Comparison of ENCODE assay signal across 25 cellular contexts in the genomic region with DNA sequence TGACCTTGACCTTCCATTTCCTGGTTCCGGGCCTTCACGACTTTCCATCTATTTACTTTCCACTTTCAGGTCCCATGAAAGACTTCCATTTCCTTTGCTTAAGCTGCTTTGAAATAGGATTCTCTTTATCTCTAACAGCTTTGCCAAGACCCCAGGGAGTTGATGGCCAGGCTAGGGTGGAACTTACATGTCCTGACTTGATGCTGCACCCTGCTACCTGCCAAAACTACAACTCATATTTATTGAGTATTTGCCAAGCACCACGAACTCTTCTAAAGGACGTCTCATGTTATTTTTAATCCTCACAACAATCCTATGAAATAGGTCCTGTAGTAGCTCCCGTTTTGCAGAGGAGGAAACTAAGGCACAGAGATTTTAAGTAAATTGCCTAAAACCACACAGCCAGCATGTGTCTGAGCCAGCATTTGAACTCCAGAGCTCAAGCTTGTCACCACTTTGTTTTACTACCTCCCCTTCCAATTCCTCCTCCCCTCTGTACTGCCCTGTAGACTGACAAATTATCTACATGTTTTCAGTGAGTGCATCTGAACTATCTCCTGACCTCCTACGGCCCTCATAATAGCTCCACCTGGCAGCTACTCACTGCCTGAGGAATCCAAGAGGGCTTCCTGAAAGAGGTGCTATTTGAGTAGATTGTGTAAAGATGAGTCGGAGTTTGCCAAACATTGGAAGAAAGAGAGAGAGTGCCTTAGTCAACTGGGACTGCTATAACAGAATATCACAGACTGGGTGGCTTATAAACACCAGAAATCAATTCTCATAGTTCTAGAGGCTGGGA. TPM values are rescaled to one million over a fixed set of nuclear protein-coding genes. Genes with fewer than 3 reads are reported as not detected.
DNase-seq lines count a peak whose midpoint lies in the region; ATAC-seq, FAIRE-seq and TF ChIP-seq lines count a peak whose summit lies in the region.
"Had no signal": no experiment of that assay in that cellular context is flagged by ENCODE, and none has a peak within 500 bp of the region (broad histone marks: within the 10 kb centered on the region; RNA-seq: fewer than 3 reads in every experiment).

No MANE protein-coding gene starts in this region.

- no peak for TF ChIP-seq RAD21 in A549 (conservative IDR thresholded peaks at IDR 0.05 in 1 of 2, IDR thresholded peaks at IDR 0.05 in 1 of 2)

- POLR2A ChIA-PET in A549 (lab: Yijun Ruan, JAX) = no interaction called here
- POLR2A ChIA-PET in RWPE1 (lab: Yijun Ruan, JAX; ENCODE audit: low non-redundant PET) = no interaction called here

- WGBS in A549 (ENCODE audit: missing lambda C conversion rate) = 44% methylated on average over 7 of the region's 7 CpGs

- ATAC-seq in A549 = no peak
- no peak for ATAC-seq in HG02642 (IDR thresholded peaks at IDR 0.05; ENCODE audit: poor library complexity, unreplicated experiment)
- ATAC-seq in GM19395 (IDR thresholded peaks at IDR 0.05; ENCODE audit: unreplicated experiment) = no peak
- ATAC-seq: Right ventricle myocardium inferior had no signal

- no peak for TF ChIP-seq EP300 in A549 (IDR thresholded peaks at IDR 0.05)

- TF ChIP-seq CTCF in A549 (IDR thresholded peaks at IDR 0.05) (no peak), RWPE1 (conservative IDR thresholded peaks at IDR 0.05; ENCODE audit: low read depth) (no peak), fibroblast of the aortic adventitia (IDR thresholded peaks at IDR 0.05; ENCODE audit: insufficient read depth, low read length) (no peak)

- H3K4me3 ChIP-seq in A549 (no peak overlapping the region), fibroblast of the aortic adventitia (ENCODE audit: low read depth, low read length) (no peak overlapping the region)
- H3K4me3 ChIP-seq: BLaER1 treated with 17β-estradiol and CSF1 and Interleukin-3, amounts not matched to agents 10 nM and 100 nM; SJSA1 had no signal

- no peaks in the 10 kb centered on the region for H3K9me3 ChIP-seq in A549
- H3K9me3 ChIP-seq: SJSA1 had no signal

- no peaks in the 10 kb centered on the region for H3K4me1 ChIP-seq in A549

- no peak for FAIRE-seq in A549 (lab: Jason Lieb, UNC)
- FAIRE-seq: A204.1, D721Med, G401.6, H1, RCC 7860 had no signal

- H3K4me2 ChIP-seq in A549 = no peak overlapping the region

- H3K27ac ChIP-seq in A549 = no peak overlapping the region
- H3K27ac ChIP-seq in RWPE1 = no peak overlapping the region
- H3K27ac ChIP-seq: BLaER1 treated with 17β-estradiol and CSF1 and Interleukin-3, amounts not matched to agents 10 nM and 100 nM; SJSA1 had no signal

- TF ChIP-seq POLR2A in A549 (IDR thresholded peaks at IDR 0.05; ENCODE audit: low read length) = no peak

- intact Hi-C loops in posterior vena cava (cut with DNase I) = loop anchor here in 1 of 2 donors (10.0 kb wide), 1 partner anchor 102 kb away; no protein-coding TSS in a partner anchor

- DNase-seq in A549 (ENCODE audit: low read depth in 1 of 2, low spot score in 1 of 2) (no peak), HPDE6-E6E7 (ENCODE audit: extremely low spot score) (peak; percentile 15), RWPE1 (ENCODE audit: low spot score) (peak; percentile 67), fibroblast of the aortic adventitia (ENCODE audit: low read depth) (peak; percentile 12), islet precursor cell (no peak), posterior vena cava (ENCODE audit: low spot score) (no peak)
- DNase-seq: AML-193; CD4-positive, alpha-beta T cell; HCEC 1CT; Karpas-422; MV-4-11; NCI-H1105; NCI-H1436 treated with DMSO at 0.1 percent for 48 hours; NCI-H1930; NCI-H510A treated with DMSO at 0.1 percent for 48 hours had no signal

- CTCF ChIA-PET in A549 (lab: Yijun Ruan, JAX) = interaction anchor here (0.8 to 1.0 kb wide), 2 partner anchors 9 to 23 kb away, joined by 3 read pairs; no protein-coding TSS in a partner anchor
- CTCF ChIA-PET in RWPE1 (lab: Yijun Ruan, JAX) = interaction anchor here (0.6 kb wide), 3 partner anchors 17 to 97 kb away, joined by 3 read pairs; no protein-coding TSS in a partner anchor

TF ChIP-seq in A549, 52 proteins besides CTCF, POLR2A, EP300 and RAD21:
- no peak for TF ChIP-seq NFE2L2 (conservative IDR thresholded peaks at IDR 0.05; ENCODE audit: low read length)
- TF ChIP-seq HOXB5 (CRISPR knock-in tag; IDR thresholded peaks at IDR 0.05) = no peak
- peak; percentile 50 for TF ChIP-seq ZFP36 (IDR thresholded peaks at IDR 0.05; ENCODE audit: borderline replicate concordance, partially characterized antibody)

RNA-seq across cellular contexts. Expression of a gene that starts 38.4 kb away (rescaled TPM):
- polyA plus RNA-seq in A549 (2011; rRNA removed) (not detected in 2 replicates), A549 (2017; fragmentation: RNase III; extraction: RNeasy Plus Mini Kit Qiagen cat#74134 plus additional on column Dnase treatment) (not detected in 3 replicates)
- polyA plus RNA-seq in A549 (2012; cell fraction: cytosol; rRNA removed) = not detected in 2 replicates
- not detected in 2 replicates for polyA plus RNA-seq in A549 (2012; cell fraction: nucleus; rRNA removed)
- not detected in 2 replicates for polyA minus RNA-seq in A549 (2011; rRNA and poly(A)+ RNA removed)
- total RNA-seq in fibroblast of the aortic adventitia (ENCODE audit: low replicate concordance) (not detected in 2 replicates), posterior vena cava (not detected)
- total RNA-seq: CD4-positive, alpha-beta T cell; H1; Right ventricle myocardium inferior; SJSA1 had no signal
- polyA plus RNA-seq: H1 had no signal

Comparison
In these comparisons a context has a peak if more than half of its experiments do, and no peak if none do; other contexts are left out.
1. DNase-seq: peak in HPDE6-E6E7 (single experiment), RWPE1 (single experiment) and fibroblast of the aortic adventitia (single experiment); none in A549 (0 of 2), islet precursor cell (single experiment) and posterior vena cava (single experiment).